ENCODE assay signal across 25 cellular contexts in the genomic region with DNA sequence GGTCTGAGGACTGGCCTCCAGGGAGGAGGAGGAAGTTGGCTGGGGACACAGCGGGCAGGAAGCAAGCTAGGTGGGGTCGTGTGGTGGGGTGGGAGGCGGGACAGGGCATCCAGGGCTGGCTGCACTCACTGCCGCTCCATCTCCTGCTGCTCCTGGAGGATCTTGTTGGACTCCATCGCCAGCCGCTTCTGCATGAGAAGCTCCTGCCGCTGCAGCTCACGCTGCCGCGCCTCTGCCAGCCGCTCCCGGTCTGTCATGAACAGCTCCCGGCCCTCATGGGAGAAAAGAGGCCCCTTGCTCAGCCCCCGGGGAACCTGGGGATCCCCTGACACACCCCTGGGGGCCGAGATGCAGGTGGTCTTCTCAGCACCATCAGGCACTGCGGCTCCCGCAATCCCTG. TPM values are rescaled to one million over a fixed set of nuclear protein-coding genes. Genes with fewer than 3 reads are reported as not detected.
A peak's percentile ranks its signal among the peaks of the same experiment; 100 is the strongest.
DNase-seq lines count a peak whose midpoint lies in the region; ATAC-seq and TF ChIP-seq lines count a peak whose summit lies in the region.
"Had no signal": no experiment of that assay in that cellular context is flagged by ENCODE, and none has a peak within 500 bp of the region (broad histone marks: within the 10 kb centered on the region; RNA-seq: fewer than 3 reads in every experiment).

No MANE protein-coding gene starts in this region.

- no peak for TF ChIP-seq POLR2A in heart left ventricle (IDR thresholded peaks at IDR 0.05)
- no peak for TF ChIP-seq POLR2A in IMR-90 (IDR thresholded peaks at IDR 0.05; ENCODE audit: low read depth, low read length)

- H3K9ac ChIP-seq in IMR-90 (ENCODE audit: low read depth, low read length): no peak overlapping the region
- H3K9ac ChIP-seq in neuronal stem cell (ENCODE audit: low read depth, low read length, poor library complexity): no peak overlapping the region
- H3K9ac ChIP-seq: GM23248 had no signal

- no peak for TF ChIP-seq CTCF in heart left ventricle (IDR thresholded peaks at IDR 0.05)
- no peak for TF ChIP-seq CTCF in IMR-90 (conservative IDR thresholded peaks at IDR 0.05; ENCODE audit: low read depth, low read length)

- H3K14ac ChIP-seq in IMR-90 (replicated peaks; ENCODE audit: low read depth, low read length) (no peak overlapping the region), neuronal stem cell (ENCODE audit: low read length) (no peak overlapping the region)

- no peak overlapping the region for H3K18ac ChIP-seq in IMR-90 (ENCODE audit: low read depth, low read length)
- no peak overlapping the region for H3K18ac ChIP-seq in neuronal stem cell (ENCODE audit: low read length)

- H3K4ac ChIP-seq in IMR-90 (ENCODE audit: low read depth, low read length) (no peak overlapping the region), neuronal stem cell (ENCODE audit: low read length) (no peak overlapping the region)

- no peak overlapping the region for H2AK5ac ChIP-seq in IMR-90 (ENCODE audit: low read depth, low read length)
- peak overlapping the region; percentile 26 for H2AK5ac ChIP-seq in neuronal stem cell (ENCODE audit: low read depth, low read length)

- H3K4me2 ChIP-seq in IMR-90 (ENCODE audit: low read depth, low read length) (no peak overlapping the region), neuronal stem cell (ENCODE audit: insufficient read depth, low read length, poor library complexity, severe bottlenecking) (no peak overlapping the region)
- H3K4me2 ChIP-seq: A549 had no signal

- intact Hi-C loops in Right ventricle myocardium superior (cut with DNase I) (no loop called here), heart left ventricle (cut with DNase I) (loop anchor here in 2 of 10 donors (10.0 kb wide), 1 partner anchor 288 kb away; no protein-coding TSS in a partner anchor), IMR-90 (cut with micrococcal nuclease) (no loop called here)

- 84 to 92% (median 88%) methylated on average over 8 to 17 of the region's 17 CpGs for WGBS in heart left ventricle, 4 donors
- WGBS in IMR-90 (ENCODE audit: extremely low coverage in 2 of 2, insufficient read length in 1 of 2), 2 experiments: 81% methylated on average over 9 of the region's 17 CpGs; no CpG with 5 or more reads in 1 of the 2 experiments
- WGBS in neuronal stem cell (ENCODE audit: extremely low coverage in 2 of 2, insufficient read length in 2 of 2, insufficient replicate concordance in 1 of 2), 2 donors: no CpG with 5 or more reads among the region's 17 CpGs

- ATAC-seq in Right ventricle myocardium superior (ENCODE audit: poor library complexity) (no peak), heart left ventricle (no peak), IMR-90 (ENCODE audit: low read depth) (no peak), HG02981 (IDR thresholded peaks at IDR 0.05; ENCODE audit: unreplicated experiment) (no peak), GM21786 (IDR thresholded peaks at IDR 0.05; ENCODE audit: unreplicated experiment) (no peak)
- ATAC-seq: A549, HCT116 had no signal

- no peaks in the 10 kb centered on the region for H4K20me1 ChIP-seq in IMR-90 (ENCODE audit: insufficient read depth, low read length)

- no peaks in the 10 kb centered on the region for H3K9me3 ChIP-seq in heart left ventricle
- H3K9me3 ChIP-seq in IMR-90 (ENCODE audit: control insufficient read depth, insufficient read depth, low read length): no peaks in the 10 kb centered on the region
- H3K9me3 ChIP-seq in neuronal stem cell (replicated peaks in 1 of 2; ENCODE audit: control insufficient read depth in 2 of 2, insufficient read depth in 1 of 2, low read depth in 1 of 2, low read length in 2 of 2): no peaks in the 10 kb centered on the region
- H3K9me3 ChIP-seq: A549, BE2C had no signal

- H2BK15ac ChIP-seq in IMR-90 (ENCODE audit: low read depth, low read length) (no peak overlapping the region), neuronal stem cell (ENCODE audit: low read length) (no peak overlapping the region)

- H3K4me1 ChIP-seq in heart left ventricle: no peaks in the 10 kb centered on the region
- H3K4me1 ChIP-seq in IMR-90 (ENCODE audit: control insufficient read depth, insufficient read depth, low read length): no peaks in the 10 kb centered on the region
- H3K4me1 ChIP-seq in neuronal stem cell (ENCODE audit: control insufficient read depth in 2 of 2, insufficient read depth in 1 of 2, low read depth in 1 of 2, low read length in 2 of 2): no peaks in the 10 kb centered on the region
- H3K4me1 ChIP-seq: A549, BE2C had no signal

- H4K8ac ChIP-seq in IMR-90 (ENCODE audit: low read depth in 2 of 2, low read length in 2 of 2): no peak overlapping the region
- H4K8ac ChIP-seq in neuronal stem cell (ENCODE audit: low read depth, low read length): no peak overlapping the region

- H3K9me1 ChIP-seq in IMR-90 (ENCODE audit: insufficient read depth, low read length): no peaks in the 10 kb centered on the region

- CTCF ChIA-PET in IMR-90 (lab: Yijun Ruan, JAX): no interaction called here

- POLR2A ChIA-PET in IMR-90 (lab: Charles Lee; ENCODE audit: unreplicated experiment): no interaction called here

- H3K56ac ChIP-seq in IMR-90 (ENCODE audit: extremely low read depth, insufficient read depth, low read length): no peak overlapping the region

- no peak overlapping the region for H3K23ac ChIP-seq in IMR-90 (ENCODE audit: low read depth, low read length)
- H3K23ac ChIP-seq in neuronal stem cell (ENCODE audit: low read depth, low read length, poor library complexity): no peak overlapping the region

- no peak overlapping the region for H2AK9ac ChIP-seq in IMR-90 (replicated peaks; ENCODE audit: low read depth, low read length, poor library complexity)

- H2BK12ac ChIP-seq in neuronal stem cell (ENCODE audit: low read length): no peak overlapping the region

- H4K91ac ChIP-seq in IMR-90 (ENCODE audit: insufficient read depth, low read depth, low read length): no peak overlapping the region
- no peak overlapping the region for H4K91ac ChIP-seq in neuronal stem cell (ENCODE audit: low read depth, low read length, poor library complexity)

- H2AFZ ChIP-seq in IMR-90 (replicated peaks; ENCODE audit: low read length, poor library complexity) (peak overlapping the region; percentile 33), neuronal stem cell (ENCODE audit: low read length) (no peak overlapping the region)
- H2AFZ ChIP-seq: GM23248 had no signal

- dilution Hi-C loops in IMR-90 (cut with HindIII; ENCODE audit: low sequenced_read_pairs, unreplicated experiment): no loop called here

- H4K5ac ChIP-seq in IMR-90 (ENCODE audit: low read depth, low read length): no peak overlapping the region

- H3K4me3 ChIP-seq in heart left ventricle (no peak overlapping the region), IMR-90 (ENCODE audit: insufficient read depth, low read depth, low read length) (no peak overlapping the region), neuronal stem cell (ENCODE audit: low read length in 2 of 2) (no peak overlapping the region)
- H3K4me3 ChIP-seq: A549, GM23248 had no signal

- in situ Hi-C loops in IMR-90 (cut with MboI; ENCODE audit: low sequenced_read_pairs): loop anchor here (25.0 kb wide), 1 partner anchor 585 kb away; no protein-coding TSS in a partner anchor

- no peak for TF ChIP-seq RAD21 in IMR-90 (IDR thresholded peaks at IDR 0.05; ENCODE audit: low read length)

- H3K36me3 ChIP-seq in heart left ventricle (no peaks in the 10 kb centered on the region), IMR-90 (ENCODE audit: control insufficient read depth, insufficient read depth, low read length) (no peaks in the 10 kb centered on the region), neuronal stem cell (replicated peaks in 1 of 2; ENCODE audit: control insufficient read depth in 2 of 2, insufficient read depth in 2 of 2, low read length in 2 of 2) (no peaks in the 10 kb centered on the region)
- H3K36me3 ChIP-seq: BE2C had no signal

- H3K79me1 ChIP-seq in IMR-90 (ENCODE audit: low read depth in 1 of 2, low read length in 2 of 2) (no peaks in the 10 kb centered on the region), neuronal stem cell (ENCODE audit: low read depth, low read length) (no peaks in the 10 kb centered on the region)

- H2BK120ac ChIP-seq in IMR-90 (ENCODE audit: low read depth, low read length) (no peak overlapping the region), neuronal stem cell (ENCODE audit: low read depth, low read length) (no peak overlapping the region)

- H2BK5ac ChIP-seq in IMR-90 (ENCODE audit: low read depth, low read length, poor library complexity, severe bottlenecking) (no peak overlapping the region), neuronal stem cell (ENCODE audit: low read length) (no peak overlapping the region)

- H3K27ac ChIP-seq in heart left ventricle (no peak overlapping the region), IMR-90 (ENCODE audit: insufficient read depth, low read length) (no peak overlapping the region), neuronal stem cell (replicated peaks; ENCODE audit: low read length) (no peak overlapping the region)
- H3K27ac ChIP-seq: A549, GM23248 had no signal

- no TSS peak for BruUV-seq in IMR-90 (replicated peaks; lab: Mats Ljungman, UMichigan)

- DNase-seq in Right ventricle myocardium superior (peak; percentile 27), heart left ventricle (no peak), IMR-90 (no peak), neuronal stem cell (ENCODE audit: low spot score) (no peak), globus pallidus (ENCODE audit: low spot score) (no peak)
- DNase-seq: 8988T; ACHN; AML-193; BE2C; C1 segment of cervical spinal cord; Calu3; CD4-positive, alpha-beta memory T cell; COR-L47; DMS53; DMS79 treated with DMSO at 0.1 percent for 48 hours; GF-D8; GM23248; H7; HFFc6 had no signal

- H3K27me3 ChIP-seq in heart left ventricle (no peaks in the 10 kb centered on the region), IMR-90 (ENCODE audit: control insufficient read depth, insufficient read depth, low read length) (peaks cover 13% of the 10 kb centered on the region), neuronal stem cell (ENCODE audit: control insufficient read depth in 3 of 3, insufficient read depth in 3 of 3, low read depth in 1 of 3, low read length in 3 of 3) (peaks cover 0 to 30% (median 0%) of the 10 kb centered on the region in 3 experiments)
- H3K27me3 ChIP-seq: BE2C had no signal

- no peak overlapping the region for H2BK20ac ChIP-seq in IMR-90 (ENCODE audit: low read depth, low read length)

RNA-seq across cellular contexts. Expression of gene USH1C, which starts 21.6 kb away (rescaled TPM):
- total RNA-seq in Right ventricle myocardium superior (0.78 TPM), heart left ventricle (under 1 TPM in 1 of 9 donors, not detected in 8; 0.16 TPM), IMR-90 (2012; rRNA removed) (not detected in 2 replicates)
- polyA plus RNA-seq in heart left ventricle (under 1 TPM; 0.06 to 0.23 TPM), IMR-90 (2012; rRNA removed) (not detected in 2 replicates)
- not detected in 2 replicates for polyA plus RNA-seq in IMR-90 (2012; cell fraction: cytosol; rRNA removed)
- polyA plus RNA-seq in IMR-90 (2012; cell fraction: nucleus; rRNA removed; ENCODE audit: low replicate concordance): not detected in 2 replicates
- 0.57 TPM for polyA plus RNA-seq in neuronal stem cell (2013, experiment 1 of 2)
- polyA plus RNA-seq in neuronal stem cell (2013, experiment 2 of 2): 0.66 TPM
- total RNA-seq: CD4-positive, alpha-beta memory T cell; Daoy; G401; GM23248; HFFc6 had no signal
- polyA plus RNA-seq: CD4-positive, alpha-beta memory T cell; GM23248 had no signal

RNA-seq across cellular contexts. Expression of gene OTOG, which starts 24.4 kb away (rescaled TPM):
- total RNA-seq in Right ventricle myocardium superior: not detected
- total RNA-seq in heart left ventricle: not detected
- polyA plus RNA-seq in heart left ventricle: not detected
- total RNA-seq in IMR-90 (2012; rRNA removed): not detected in 2 replicates
- polyA plus RNA-seq in IMR-90 (2012; rRNA removed): not detected in 2 replicates
- polyA plus RNA-seq in IMR-90 (2012; cell fraction: cytosol; rRNA removed): not detected in 2 replicates
- polyA plus RNA-seq in IMR-90 (2012; cell fraction: nucleus; rRNA removed; ENCODE audit: low replicate concordance): not detected in 2 replicates
- polyA plus RNA-seq in neuronal stem cell (2013, experiment 1 of 2): 0.35 TPM
- 0.37 TPM for polyA plus RNA-seq in neuronal stem cell (2013, experiment 2 of 2)
- total RNA-seq: Calu3; CD4-positive, alpha-beta memory T cell; Daoy; G401; GM23248; HFFc6 had no signal
- polyA plus RNA-seq: A549; CD4-positive, alpha-beta memory T cell; GM23248 had no signal

RNA-seq across cellular contexts. Expression of gene ABCC8, which starts 46.0 kb away (rescaled TPM):
- 0.91 TPM for total RNA-seq in Right ventricle myocardium superior
- 1 to 10 TPM; 1.3 to 9.6 (median 3.6) TPM for total RNA-seq in heart left ventricle
- polyA plus RNA-seq in heart left ventricle: 1 to 10 TPM in 1 of 2 donors, under 1 TPM in 1; 0.69 to 7.5 TPM
- total RNA-seq in IMR-90 (2012; rRNA removed): not detected in 2 replicates
- not detected in 2 replicates for polyA plus RNA-seq in IMR-90 (2012; rRNA removed)
- polyA plus RNA-seq in IMR-90 (2012; cell fraction: cytosol; rRNA removed): not detected in 2 replicates
- not detected in 2 replicates for polyA plus RNA-seq in IMR-90 (2012; cell fraction: nucleus; rRNA removed; ENCODE audit: low replicate concordance)
- 0.85 TPM for polyA plus RNA-seq in neuronal stem cell (2013, experiment 1 of 2)
- polyA plus RNA-seq in neuronal stem cell (2013, experiment 2 of 2): 0.51 TPM
- total RNA-seq: CD4-positive, alpha-beta memory T cell; Daoy; GM23248; HFFc6 had no signal
- polyA plus RNA-seq: CD4-positive, alpha-beta memory T cell; GM23248 had no signal
